In the genomic region with DNA sequence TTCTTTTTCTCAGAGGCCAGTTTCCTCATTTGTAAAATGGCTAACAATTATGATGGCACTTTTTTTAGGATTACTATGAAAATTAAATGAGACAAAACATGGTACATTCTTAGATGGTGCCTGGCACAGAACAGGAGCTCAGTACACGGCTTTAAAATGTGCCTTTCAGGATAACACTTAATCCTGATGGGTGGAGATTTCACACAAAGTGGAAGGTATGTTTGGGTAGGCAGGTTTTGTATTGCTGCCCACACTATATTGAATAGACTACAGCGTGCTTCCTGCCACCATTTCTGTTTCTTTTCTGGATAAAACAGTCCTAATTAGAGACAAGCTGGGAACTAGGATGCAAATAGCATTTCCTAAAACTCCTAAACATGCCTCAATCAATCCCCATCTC, we compare ENCODE assay signal across 1 cellular context.
TF ChIP-seq lines count a peak whose summit lies in the region.

No MANE protein-coding gene starts in this region.

TF ChIP-seq in H1, 55 proteins besides CTCF, POLR2A, EP300 and RAD21:
- TF ChIP-seq BRCA1 (IDR thresholded peaks at IDR 0.05; ENCODE audit: low read depth, low read length) (no peak), TAF1 (IDR thresholded peaks at IDR 0.05; ENCODE audit: low read depth, low read length) (no peak), POU5F1 (IDR thresholded peaks at IDR 0.05; ENCODE audit: low read depth, low read length) (no peak), JUN (IDR thresholded peaks at IDR 0.05; ENCODE audit: low read depth, low read length) (no peak), NANOG (IDR thresholded peaks at IDR 0.05; ENCODE audit: insufficient read depth, low read depth, low read length, poor library complexity, severe bottlenecking) (no peak), TCF12 (IDR thresholded peaks at IDR 0.05; ENCODE audit: low read depth, low read length) (no peak), YY1 (IDR thresholded peaks at IDR 0.05; ENCODE audit: low read depth, low read length) (no peak), KDM1A (IDR thresholded peaks at IDR 0.05; ENCODE audit: borderline replicate concordance, low read length) (no peak), POLR2AphosphoS5 (IDR thresholded peaks at IDR 0.05; ENCODE audit: low read depth, low read length) (no peak), SP1 (IDR thresholded peaks at IDR 0.05; ENCODE audit: low read depth, low read length) (no peak)
- TF ChIP-seq, protein P1, sequence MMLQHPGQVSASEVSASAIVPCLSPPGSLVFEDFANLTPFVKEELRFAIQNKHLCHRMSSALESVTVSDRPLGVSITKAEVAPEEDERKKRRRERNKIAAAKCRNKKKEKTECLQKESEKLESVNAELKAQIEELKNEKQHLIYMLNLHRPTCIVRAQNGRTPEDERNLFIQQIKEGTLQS (IDR thresholded peaks at IDR 0.05; ENCODE audit: insufficient read depth, low read depth, low read length): no peak
